Comparison of ENCODE assay signal across 8 cellular contexts in the genomic region with DNA sequence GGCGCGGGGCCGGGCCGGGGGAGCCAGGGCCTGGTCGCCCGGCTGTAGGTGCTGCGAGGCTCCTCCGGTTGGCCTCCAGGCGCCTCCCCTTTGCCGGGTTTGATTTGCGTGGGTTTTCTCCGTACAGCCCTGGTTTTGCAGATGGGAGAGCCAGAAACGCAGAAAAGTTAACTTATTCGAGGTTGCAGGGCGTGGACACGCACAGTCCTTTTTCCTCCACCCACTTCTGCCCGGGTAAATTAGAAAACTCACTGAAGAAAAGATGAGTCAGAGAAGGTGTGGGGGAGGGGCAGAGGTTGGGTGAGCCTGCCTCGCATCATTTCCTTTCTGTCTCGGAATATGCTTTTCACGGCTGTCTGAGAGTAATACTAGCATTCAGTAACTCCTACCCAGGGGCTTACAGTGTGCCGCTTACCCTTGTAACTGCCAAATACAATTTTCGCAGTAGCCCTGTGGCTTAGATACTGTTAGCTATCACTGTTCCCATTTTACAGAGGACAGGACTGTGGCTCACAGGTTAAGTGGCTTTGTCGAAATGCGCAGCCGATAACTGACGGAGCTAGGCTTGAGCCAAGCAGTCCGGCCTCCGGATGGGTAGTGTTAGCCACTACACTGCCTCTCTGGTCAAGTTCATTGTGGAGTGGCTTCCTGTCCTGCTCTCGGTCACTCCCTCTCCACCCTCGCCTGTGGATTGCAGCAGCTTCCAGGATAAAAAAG. TPM values are rescaled to one million over a fixed set of nuclear protein-coding genes. Genes with fewer than 3 reads are reported as not detected.
DNase-seq lines count a peak whose midpoint lies in the region; ATAC-seq and TF ChIP-seq lines count a peak whose summit lies in the region.

No MANE protein-coding gene starts in this region.

- peak overlapping the region; percentile 89 for H3K4me2 ChIP-seq in trophoblast cell (ENCODE audit: low read length)

- TF ChIP-seq CTCF in BE2C (IDR thresholded peaks at IDR 0.05; ENCODE audit: low read depth, low read length) (no peak), tibial artery (IDR thresholded peaks at IDR 0.05) (no peak)

- H4K8ac ChIP-seq in trophoblast cell (ENCODE audit: low read depth, low read length): peak overlapping the region; percentile 96

- H3K27me3 Mint-ChIP-seq in activated naive CD4-positive, alpha-beta T cell treated with anti-CD3 and anti-CD28 coated beads, Interleukin-2, amount 10 ng/mL, durations not matched to agents 7 days and 5 days: peaks cover 28% of the 10 kb centered on the region

- peak overlapping the region; percentile 58 for H3K23ac ChIP-seq in trophoblast cell (ENCODE audit: low read length)

- H3K27ac Mint-ChIP-seq in activated naive CD4-positive, alpha-beta T cell treated with anti-CD3 and anti-CD28 coated beads, Interleukin-2, amount 10 ng/mL, durations not matched to agents 7 days and 5 days: peak overlapping the region; percentile 99

- peaks cover 56% of the 10 kb centered on the region for H3K4me1 Mint-ChIP-seq in activated naive CD4-positive, alpha-beta T cell treated with anti-CD3 and anti-CD28 coated beads, Interleukin-2, amount 10 ng/mL, durations not matched to agents 7 days and 5 days

- H4K91ac ChIP-seq in trophoblast cell (ENCODE audit: low read depth, low read length): peak overlapping the region; percentile 98

- peak overlapping the region; percentile 80 for H2AFZ ChIP-seq in trophoblast cell (ENCODE audit: insufficient read depth, low read length, poor library complexity)

- no CpG with 5 or more reads among the region's 30 CpGs for WGBS in trophoblast cell (ENCODE audit: extremely low coverage, insufficient coverage, insufficient read length)

- ATAC-seq in HG03460 (IDR thresholded peaks at IDR 0.05; ENCODE audit: unreplicated experiment) (peak; percentile 30), Right ventricle myocardium inferior (peak; percentile 9)

- H3K79me2 ChIP-seq in trophoblast cell (ENCODE audit: control insufficient read depth, insufficient read depth, low read length, poor library complexity): peaks cover 10% of the 10 kb centered on the region

- peak overlapping the region; percentile 96 for H4K12ac ChIP-seq in trophoblast cell (ENCODE audit: low read depth, low read length)

- in situ Hi-C loops in SK-MEL-5 (cut with HindIII; ENCODE audit: low pct_unique_long_range_greater_than_20kb, low sequenced_read_pairs): no loop called here

- H3K4me1 ChIP-seq in BE2C (peaks cover 3% of the 10 kb centered on the region; the same call in 1 of the 2 replicates), trophoblast cell (ENCODE audit: control insufficient read depth in 1 of 2, insufficient read depth in 2 of 2, low read length in 2 of 2) (peaks cover 7 to 15% of the 10 kb centered on the region in 2 experiments), tibial artery (peaks cover 0 to 26% (median 18%) of the 10 kb centered on the region in 4 donors)

- intact Hi-C loops in Right ventricle myocardium inferior (cut with DNase I) (no loop called here), tibial artery (cut with DNase I; ENCODE audit: low total_unique reads) (loop anchor here (10.0 kb wide), 1 partner anchor 71 kb away; the partner anchor contains the start of gene PPFIA1)

- CTCF ChIA-PET in activated naive CD4-positive, alpha-beta T cell treated with anti-CD3 and anti-CD28 coated beads, Interleukin-2, amount 10 ng/mL, durations not matched to agents 7 days and 5 days (lab: Charles Lee): interaction anchor here (0.7 to 1.2 kb wide), 2 partner anchors 29 to 174 kb away, joined by 3 read pairs; no protein-coding TSS in a partner anchor

- H3K4me3 ChIP-seq in BE2C (ENCODE audit: low read depth, low read length) (peak overlapping the region; percentile 95), trophoblast cell (ENCODE audit: low read depth, low read length) (peak overlapping the region; percentile 89), tibial artery (peak overlapping the region; percentile 94 to 100)

- H2BK12ac ChIP-seq in trophoblast cell (ENCODE audit: low read length): no peak overlapping the region

- peak overlapping the region; percentile 85 for H2BK120ac ChIP-seq in trophoblast cell (ENCODE audit: insufficient read depth, low read length, poor library complexity)

- H3K27me3 ChIP-seq in BE2C (no peaks in the 10 kb centered on the region), trophoblast cell (ENCODE audit: insufficient read depth, low read length) (no peaks in the 10 kb centered on the region), tibial artery (peaks cover 0 to 4% of the 10 kb centered on the region in 2 donors)

- peak overlapping the region; percentile 97 for H3K4me3 Mint-ChIP-seq in activated naive CD4-positive, alpha-beta T cell treated with anti-CD3 and anti-CD28 coated beads, Interleukin-2, amount 10 ng/mL, durations not matched to agents 7 days and 5 days

- DNase-seq in BE2C (peak; percentile 72), GM19240 (ENCODE audit: insufficient read length, low spot score) (peak; percentile 26), SK-MEL-5 (ENCODE audit: low read depth, low spot score) (peak; percentile 81), Right ventricle myocardium inferior (ENCODE audit: missing footprints) (peak; percentile 68), trophoblast cell (peak; percentile 49 to 81), tibial artery (peak in 1 of 2 donors; percentile 62)
- peak; percentile 89 for DNase-seq in activated naive CD4-positive, alpha-beta T cell treated with anti-CD3 and anti-CD28 coated beads, Interleukin-2, amount 10 ng/mL, durations not matched to agents 7 days and 5 days

- no peaks in the 10 kb centered on the region for H3K9me3 ChIP-seq in BE2C
- peaks cover 2% of the 10 kb centered on the region for H3K9me3 ChIP-seq in trophoblast cell (ENCODE audit: insufficient read depth, low read depth, low read length)
- H3K9me3 ChIP-seq in tibial artery: no peaks in the 10 kb centered on the region

- H3K79me1 ChIP-seq in trophoblast cell (ENCODE audit: low read length): peaks cover 11% of the 10 kb centered on the region

- no peaks in the 10 kb centered on the region for H3K9me3 Mint-ChIP-seq in activated naive CD4-positive, alpha-beta T cell treated with anti-CD3 and anti-CD28 coated beads, Interleukin-2, amount 10 ng/mL, durations not matched to agents 7 days and 5 days

- H3K36me3 ChIP-seq in BE2C (peaks cover 24% of the 10 kb centered on the region), trophoblast cell (ENCODE audit: control insufficient read depth in 1 of 2, insufficient read depth in 2 of 2, low read length in 2 of 2) (peaks cover 29 to 35% of the 10 kb centered on the region in 2 experiments), tibial artery (peaks cover 17 to 40% (median 36%) of the 10 kb centered on the region in 3 donors)

- H3K27ac ChIP-seq in trophoblast cell (ENCODE audit: low read depth, low read length) (peak overlapping the region; percentile 81), tibial artery (peak overlapping the region; percentile 85 to 95)

- H2AK5ac ChIP-seq in trophoblast cell (ENCODE audit: low read length): peak overlapping the region; percentile 87

- peak overlapping the region; percentile 88 for H3K9ac ChIP-seq in trophoblast cell (ENCODE audit: low read length)

- H3K18ac ChIP-seq in trophoblast cell (ENCODE audit: low read length): peak overlapping the region; percentile 97

- H2BK5ac ChIP-seq in trophoblast cell (ENCODE audit: low read depth, low read length, poor library complexity): peak overlapping the region; percentile 84

- peak overlapping the region; percentile 99 for H3K4ac ChIP-seq in trophoblast cell (ENCODE audit: low read depth, low read length)

- H3K36me3 Mint-ChIP-seq in activated naive CD4-positive, alpha-beta T cell treated with anti-CD3 and anti-CD28 coated beads, Interleukin-2, amount 10 ng/mL, durations not matched to agents 7 days and 5 days: peaks cover 45% of the 10 kb centered on the region

- peak overlapping the region; percentile 98 for H3K14ac ChIP-seq in trophoblast cell (ENCODE audit: low read length)

RNA-seq across cellular contexts. Expression of gene FADD, which starts 0.8 kb away (rescaled TPM):
- 48.0 TPM for polyA plus RNA-seq in BE2C (2012; ENCODE audit: insufficient read depth, insufficient read length, low read depth)
- total RNA-seq in SK-MEL-5 (2014; rRNA removed; shearing (Covaris generic)): 175 and 183 TPM in 2 replicates
- polyA plus RNA-seq in SK-MEL-5 (2015; cell fraction: cytosol; rRNA removed): 107 and 110 TPM in 2 replicates
- 39.2 and 42.4 TPM in 2 replicates for polyA plus RNA-seq in SK-MEL-5 (2015; cell fraction: nucleus; rRNA removed)
- total RNA-seq in Right ventricle myocardium inferior: 12.8 TPM
- polyA plus RNA-seq in trophoblast cell (2013): 20.0 and 20.1 TPM in 2 replicates

Comparison
In these comparisons a context has a peak if more than half of its experiments do, and no peak if none do; other contexts are left out.
1. RNA of gene FADD, which starts 0.8 kb away (total RNA-seq): 175 to 183 TPM in SK-MEL-5; 12.8 TPM in Right ventricle myocardium inferior (single experiment); every median in the first group is over 10 times any median in the second.
2. Peak in every context shown above with its lines, with median percentiles within 50 percentile points of each other: H3K4me3 ChIP-seq.